ENCODE assay signal across 1 cellular context in the genomic region with DNA sequence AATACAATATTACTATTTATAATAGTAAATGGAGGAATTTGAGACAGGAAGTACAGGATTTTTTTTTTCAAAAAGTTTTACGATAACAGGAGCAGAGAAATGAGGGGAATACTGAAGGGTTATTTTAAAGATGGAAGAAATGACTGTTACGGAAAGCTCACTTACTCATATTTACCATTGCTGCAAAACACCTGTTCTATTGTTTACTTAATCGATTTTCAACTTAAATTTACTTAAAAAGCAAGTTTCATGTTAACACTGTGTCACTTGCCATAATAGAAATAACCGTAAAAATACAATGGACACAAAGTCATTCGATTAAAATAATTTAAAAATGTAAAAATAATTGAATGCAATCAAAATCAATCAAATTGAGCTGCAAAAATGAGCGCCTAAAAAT.
TF ChIP-seq lines count a peak whose summit lies in the region.

No MANE protein-coding gene starts in this region.

TF ChIP-seq in HepG2, 621 proteins besides CTCF, POLR2A, EP300 and RAD21:
- TF ChIP-seq AHDC1 (CRISPR knock-in tag; IDR thresholded peaks at IDR 0.05; ENCODE audit: borderline replicate concordance): peak; percentile 45; the same call in 1 of the 2 replicates
- peak; percentile 49 for TF ChIP-seq THAP11 (CRISPR knock-in tag; IDR thresholded peaks at IDR 0.05)
- TF ChIP-seq ZNF629 (CRISPR knock-in tag; conservative IDR thresholded peaks at IDR 0.05): no peak
- TF ChIP-seq U2AF1 (optimal IDR thresholded peaks at IDR 0.05; ENCODE audit: low read depth, low read length): no peak
- TF ChIP-seq MIXL1 (CRISPR knock-in tag; IDR thresholded peaks at IDR 0.05): no peak
- TF ChIP-seq FOXA3 (CRISPR knock-in tag; IDR thresholded peaks at IDR 0.05): peak; percentile 93
- no peak for TF ChIP-seq ZNF800 (CRISPR knock-in tag; IDR thresholded peaks at IDR 0.05)
- no peak for TF ChIP-seq PAF1 (CRISPR knock-in tag; IDR thresholded peaks at IDR 0.05)
- no peak for TF ChIP-seq HOXA7 (CRISPR knock-in tag; IDR thresholded peaks at IDR 0.05)
- TF ChIP-seq, protein P1, sequence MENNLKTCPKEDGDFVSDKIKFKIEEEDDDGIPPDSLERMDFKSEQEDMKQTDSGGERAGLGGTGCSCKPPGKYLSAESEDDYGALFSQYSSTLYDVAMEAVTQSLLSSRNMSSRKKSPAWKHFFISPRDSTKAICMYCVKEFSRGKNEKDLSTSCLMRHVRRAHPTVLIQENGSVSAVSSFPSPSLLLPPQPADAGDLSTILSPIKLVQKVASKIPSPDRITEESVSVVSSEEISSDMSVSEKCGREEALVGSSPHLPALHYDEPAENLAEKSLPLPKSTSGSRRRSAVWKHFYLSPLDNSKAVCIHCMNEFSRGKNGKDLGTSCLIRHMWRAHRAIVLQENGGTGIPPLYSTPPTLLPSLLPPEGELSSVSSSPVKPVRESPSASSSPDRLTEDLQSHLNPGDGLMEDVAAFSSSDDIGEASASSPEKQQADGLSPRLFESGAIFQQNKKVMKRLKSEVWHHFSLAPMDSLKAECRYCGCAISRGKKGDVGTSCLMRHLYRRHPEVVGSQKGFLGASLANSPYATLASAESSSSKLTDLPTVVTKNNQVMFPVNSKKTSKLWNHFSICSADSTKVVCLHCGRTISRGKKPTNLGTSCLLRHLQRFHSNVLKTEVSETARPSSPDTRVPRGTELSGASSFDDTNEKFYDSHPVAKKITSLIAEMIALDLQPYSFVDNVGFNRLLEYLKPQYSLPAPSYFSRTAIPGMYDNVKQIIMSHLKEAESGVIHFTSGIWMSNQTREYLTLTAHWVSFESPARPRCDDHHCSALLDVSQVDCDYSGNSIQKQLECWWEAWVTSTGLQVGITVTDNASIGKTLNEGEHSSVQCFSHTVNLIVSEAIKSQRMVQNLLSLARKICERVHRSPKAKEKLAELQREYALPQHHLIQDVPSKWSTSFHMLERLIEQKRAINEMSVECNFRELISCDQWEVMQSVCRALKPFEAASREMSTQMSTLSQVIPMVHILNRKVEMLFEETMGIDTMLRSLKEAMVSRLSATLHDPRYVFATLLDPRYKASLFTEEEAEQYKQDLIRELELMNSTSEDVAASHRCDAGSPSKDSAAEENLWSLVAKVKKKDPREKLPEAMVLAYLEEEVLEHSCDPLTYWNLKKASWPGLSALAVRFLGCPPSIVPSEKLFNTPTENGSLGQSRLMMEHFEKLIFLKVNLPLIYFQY (CRISPR knock-in tag; IDR thresholded peaks at IDR 0.05; ENCODE audit: borderline replicate concordance): no peak
- TF ChIP-seq TFAP4 (IDR thresholded peaks at IDR 0.05; ENCODE audit: borderline replicate concordance, low read depth): peak; percentile 89
- TF ChIP-seq FOXA1 (IDR thresholded peaks at IDR 0.05): peak; percentile 85
- TF ChIP-seq FOXA1 (CRISPR knock-in tag; IDR thresholded peaks at IDR 0.05): 0 out of 2 replicates have a peak, but pooled peaks have one; percentile 35
- peak; percentile 59; the same call in 1 of the 2 replicates for TF ChIP-seq ZNF24 (IDR thresholded peaks at IDR 0.05)
- no peak for TF ChIP-seq ZNF644 (CRISPR knock-in tag; IDR thresholded peaks at IDR 0.05; ENCODE audit: low read depth)
- no peak for TF ChIP-seq PITX1 (CRISPR knock-in tag; IDR thresholded peaks at IDR 0.05)
- no peak for TF ChIP-seq ZNF550 (CRISPR knock-in tag; IDR thresholded peaks at IDR 0.05; ENCODE audit: borderline replicate concordance)
- TF ChIP-seq GATAD2A (CRISPR knock-in tag; IDR thresholded peaks at IDR 0.05): 0 out of 2 replicates have a peak, but pooled peaks have one; percentile 27
- no peak for TF ChIP-seq NONO (IDR thresholded peaks at IDR 0.05)
- no peak for TF ChIP-seq NONO (CRISPR knock-in tag; conservative IDR thresholded peaks at IDR 0.05)
- TF ChIP-seq, protein P2, sequence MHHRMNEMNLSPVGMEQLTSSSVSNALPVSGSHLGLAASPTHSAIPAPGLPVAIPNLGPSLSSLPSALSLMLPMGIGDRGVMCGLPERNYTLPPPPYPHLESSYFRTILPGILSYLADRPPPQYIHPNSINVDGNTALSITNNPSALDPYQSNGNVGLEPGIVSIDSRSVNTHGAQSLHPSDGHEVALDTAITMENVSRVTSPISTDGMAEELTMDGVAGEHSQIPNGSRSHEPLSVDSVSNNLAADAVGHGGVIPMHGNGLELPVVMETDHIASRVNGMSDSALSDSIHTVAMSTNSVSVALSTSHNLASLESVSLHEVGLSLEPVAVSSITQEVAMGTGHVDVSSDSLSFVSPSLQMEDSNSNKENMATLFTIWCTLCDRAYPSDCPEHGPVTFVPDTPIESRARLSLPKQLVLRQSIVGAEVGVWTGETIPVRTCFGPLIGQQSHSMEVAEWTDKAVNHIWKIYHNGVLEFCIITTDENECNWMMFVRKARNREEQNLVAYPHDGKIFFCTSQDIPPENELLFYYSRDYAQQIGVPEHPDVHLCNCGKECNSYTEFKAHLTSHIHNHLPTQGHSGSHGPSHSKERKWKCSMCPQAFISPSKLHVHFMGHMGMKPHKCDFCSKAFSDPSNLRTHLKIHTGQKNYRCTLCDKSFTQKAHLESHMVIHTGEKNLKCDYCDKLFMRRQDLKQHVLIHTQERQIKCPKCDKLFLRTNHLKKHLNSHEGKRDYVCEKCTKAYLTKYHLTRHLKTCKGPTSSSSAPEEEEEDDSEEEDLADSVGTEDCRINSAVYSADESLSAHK (CRISPR knock-in tag; IDR thresholded peaks at IDR 0.05; ENCODE audit: borderline replicate concordance): no peak
- TF ChIP-seq, protein P3, sequence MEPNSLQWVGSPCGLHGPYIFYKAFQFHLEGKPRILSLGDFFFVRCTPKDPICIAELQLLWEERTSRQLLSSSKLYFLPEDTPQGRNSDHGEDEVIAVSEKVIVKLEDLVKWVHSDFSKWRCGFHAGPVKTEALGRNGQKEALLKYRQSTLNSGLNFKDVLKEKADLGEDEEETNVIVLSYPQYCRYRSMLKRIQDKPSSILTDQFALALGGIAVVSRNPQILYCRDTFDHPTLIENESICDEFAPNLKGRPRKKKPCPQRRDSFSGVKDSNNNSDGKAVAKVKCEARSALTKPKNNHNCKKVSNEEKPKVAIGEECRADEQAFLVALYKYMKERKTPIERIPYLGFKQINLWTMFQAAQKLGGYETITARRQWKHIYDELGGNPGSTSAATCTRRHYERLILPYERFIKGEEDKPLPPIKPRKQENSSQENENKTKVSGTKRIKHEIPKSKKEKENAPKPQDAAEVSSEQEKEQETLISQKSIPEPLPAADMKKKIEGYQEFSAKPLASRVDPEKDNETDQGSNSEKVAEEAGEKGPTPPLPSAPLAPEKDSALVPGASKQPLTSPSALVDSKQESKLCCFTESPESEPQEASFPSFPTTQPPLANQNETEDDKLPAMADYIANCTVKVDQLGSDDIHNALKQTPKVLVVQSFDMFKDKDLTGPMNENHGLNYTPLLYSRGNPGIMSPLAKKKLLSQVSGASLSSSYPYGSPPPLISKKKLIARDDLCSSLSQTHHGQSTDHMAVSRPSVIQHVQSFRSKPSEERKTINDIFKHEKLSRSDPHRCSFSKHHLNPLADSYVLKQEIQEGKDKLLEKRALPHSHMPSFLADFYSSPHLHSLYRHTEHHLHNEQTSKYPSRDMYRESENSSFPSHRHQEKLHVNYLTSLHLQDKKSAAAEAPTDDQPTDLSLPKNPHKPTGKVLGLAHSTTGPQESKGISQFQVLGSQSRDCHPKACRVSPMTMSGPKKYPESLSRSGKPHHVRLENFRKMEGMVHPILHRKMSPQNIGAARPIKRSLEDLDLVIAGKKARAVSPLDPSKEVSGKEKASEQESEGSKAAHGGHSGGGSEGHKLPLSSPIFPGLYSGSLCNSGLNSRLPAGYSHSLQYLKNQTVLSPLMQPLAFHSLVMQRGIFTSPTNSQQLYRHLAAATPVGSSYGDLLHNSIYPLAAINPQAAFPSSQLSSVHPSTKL (CRISPR knock-in tag; IDR thresholded peaks at IDR 0.05): peak; percentile 56; the same call in 1 of the 2 replicates
- no peak for TF ChIP-seq FOXP1 (IDR thresholded peaks at IDR 0.05)
- TF ChIP-seq FOXP1 (CRISPR knock-in tag; IDR thresholded peaks at IDR 0.05): peak; percentile 25; the same call in 1 of the 2 replicates
- TF ChIP-seq MXD4 (CRISPR knock-in tag; IDR thresholded peaks at IDR 0.05): no peak
- peak; percentile 82 for TF ChIP-seq ONECUT2 (CRISPR knock-in tag; IDR thresholded peaks at IDR 0.05)
- no peak for TF ChIP-seq ZNF484 (CRISPR knock-in tag; IDR thresholded peaks at IDR 0.05; ENCODE audit: borderline replicate concordance, low read depth)
- TF ChIP-seq ZNF143 (CRISPR knock-in tag; IDR thresholded peaks at IDR 0.05): no peak
- TF ChIP-seq, protein P4, sequence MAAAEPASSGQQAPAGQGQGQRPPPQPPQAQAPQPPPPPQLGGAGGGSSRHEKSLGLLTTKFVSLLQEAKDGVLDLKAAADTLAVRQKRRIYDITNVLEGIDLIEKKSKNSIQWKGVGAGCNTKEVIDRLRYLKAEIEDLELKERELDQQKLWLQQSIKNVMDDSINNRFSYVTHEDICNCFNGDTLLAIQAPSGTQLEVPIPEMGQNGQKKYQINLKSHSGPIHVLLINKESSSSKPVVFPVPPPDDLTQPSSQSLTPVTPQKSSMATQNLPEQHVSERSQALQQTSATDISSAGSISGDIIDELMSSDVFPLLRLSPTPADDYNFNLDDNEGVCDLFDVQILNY (CRISPR knock-in tag; conservative IDR thresholded peaks at IDR 0.05): no peak
- no peak for TF ChIP-seq PAWR (CRISPR knock-in tag; IDR thresholded peaks at IDR 0.05; ENCODE audit: borderline replicate concordance)
- TF ChIP-seq, protein P5, sequence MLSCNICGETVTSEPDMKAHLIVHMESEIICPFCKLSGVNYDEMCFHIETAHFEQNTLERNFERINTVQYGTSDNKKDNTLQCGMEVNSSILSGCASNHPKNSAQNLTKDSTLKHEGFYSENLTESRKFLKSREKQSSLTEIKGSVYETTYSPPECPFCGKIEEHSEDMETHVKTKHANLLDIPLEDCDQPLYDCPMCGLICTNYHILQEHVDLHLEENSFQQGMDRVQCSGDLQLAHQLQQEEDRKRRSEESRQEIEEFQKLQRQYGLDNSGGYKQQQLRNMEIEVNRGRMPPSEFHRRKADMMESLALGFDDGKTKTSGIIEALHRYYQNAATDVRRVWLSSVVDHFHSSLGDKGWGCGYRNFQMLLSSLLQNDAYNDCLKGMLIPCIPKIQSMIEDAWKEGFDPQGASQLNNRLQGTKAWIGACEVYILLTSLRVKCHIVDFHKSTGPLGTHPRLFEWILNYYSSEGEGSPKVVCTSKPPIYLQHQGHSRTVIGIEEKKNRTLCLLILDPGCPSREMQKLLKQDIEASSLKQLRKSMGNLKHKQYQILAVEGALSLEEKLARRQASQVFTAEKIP (CRISPR knock-in tag; IDR thresholded peaks at IDR 0.05; ENCODE audit: borderline replicate concordance): no peak
- no peak for TF ChIP-seq IRX3 (CRISPR knock-in tag; IDR thresholded peaks at IDR 0.05; ENCODE audit: borderline replicate concordance, low read depth)
- no peak for TF ChIP-seq ZNF615 (CRISPR knock-in tag; IDR thresholded peaks at IDR 0.05; ENCODE audit: borderline replicate concordance)
- no peak for TF ChIP-seq ZNF180 (CRISPR knock-in tag; IDR thresholded peaks at IDR 0.05; ENCODE audit: borderline replicate concordance, low read depth)
- no peak for TF ChIP-seq MBD4 (IDR thresholded peaks at IDR 0.05; ENCODE audit: borderline replicate concordance, low read length)
- no peak for TF ChIP-seq ZNF282 (IDR thresholded peaks at IDR 0.05; ENCODE audit: partially characterized antibody)
TF ChIP-seq in HepG2: peak in this region for 10.
